ENCODE assay signal across 23 cellular contexts in genomic region chr1:208105756-208106155, GRCh38.
DNase-seq lines count a peak whose midpoint lies in the region; TF ChIP-seq lines count a peak whose summit lies in the region.
"Had no signal": no experiment of that assay in that cellular context is flagged by ENCODE, and none has a peak within 500 bp of the region (broad histone marks: within the 10 kb centered on the region; RNA-seq: fewer than 3 reads in every experiment).

No MANE protein-coding gene starts in this region.

- no peak overlapping the region for H3K4me2 ChIP-seq in MM.1S (ENCODE audit: low read depth, low read length)
- H3K4me2 ChIP-seq: smooth muscle cell had no signal

- DNase-seq in COLO829 (ENCODE audit: low spot score), result peak; percentile 88
- DNase-seq in caudate nucleus (lab: John Stamatoyannopoulos, UW), result peak in 57 of 61 donors; percentile 30 to 88 (median 74)
- DNase-seq in posterior vena cava (ENCODE audit: low spot score), result peak; percentile 29
- DNase-seq in MM.1S, result no peak
- DNase-seq in activated CD4-positive, alpha-beta T cell treated with anti-CD3 and anti-CD28 coated beads, Interleukin-2, amount 50 U/mL, for 48 hours, result no peak
- no peak for DNase-seq in KBM-7
- DNase-seq in RKO (ENCODE audit: low spot score), result no peak
- DNase-seq: activated CD4-positive, alpha-beta T cell treated with anti-CD3 and anti-CD28 coated beads for 36 hours; activated naive CD4-positive, alpha-beta T cell treated with anti-CD3 and anti-CD28 coated beads, Interleukin-2, amount 10 ng/mL, durations not matched to agents 7 days and 5 days; BE2C; COR-L47; DMS79 treated with DMSO at 0.1 percent for 48 hours; KG1; NCI-H1436 treated with DMSO at 0.1 percent for 48 hours; NCI-H510A treated with DMSO at 0.1 percent for 48 hours; nephron progenitor cell; Peyer's patch; stimulated activated CD4-positive, alpha-beta T cell treated with anti-CD3 and anti-CD28 coated beads, Interleukin-2, amount 100 ng/mL, for 24 hours; T-helper 17 cell had no signal

- no peaks in the 10 kb centered on the region for H3K4me1 ChIP-seq in MM.1S (ENCODE audit: low read length)
- H3K4me1 ChIP-seq: ascending aorta, prostate gland had no signal

- no peak overlapping the region for H2AFZ ChIP-seq in MM.1S (ENCODE audit: low read length)

- H3K27me3 ChIP-seq in layer of hippocampus (ENCODE audit: control insufficient read depth, insufficient read depth, low read length) (no peaks in the 10 kb centered on the region), MM.1S (replicated peaks; ENCODE audit: insufficient read depth, low read length) (no peaks in the 10 kb centered on the region)
- H3K27me3 ChIP-seq: ascending aorta, BE2C, Peyer's patch had no signal

- no peak for TF ChIP-seq CTCF in MM.1S (IDR thresholded peaks at IDR 0.05; ENCODE audit: low read length)

- intact Hi-C loops in posterior vena cava (cut with DNase I), result no loop called here

- H4K20me1 ChIP-seq in MM.1S (ENCODE audit: insufficient read depth, low read length), result no peaks in the 10 kb centered on the region

- no peaks in the 10 kb centered on the region for H3F3A ChIP-seq in MM.1S (ENCODE audit: insufficient read depth, low read length)

- no peaks in the 10 kb centered on the region for H3K9me3 ChIP-seq in MM.1S (replicated peaks; ENCODE audit: insufficient read depth, low read length)
- H3K9me3 ChIP-seq: ascending aorta, BE2C, Peyer's patch, prostate gland had no signal

- no peaks in the 10 kb centered on the region for H3K79me2 ChIP-seq in MM.1S (ENCODE audit: low read length)

- H3K27ac ChIP-seq in caudate nucleus (ENCODE audit: low read depth, low read length) (peak overlapping the region; percentile 85), layer of hippocampus (ENCODE audit: low read depth, low read length) (peak overlapping the region; percentile 65), MM.1S (ENCODE audit: low read length) (no peak overlapping the region)
- H3K27ac ChIP-seq: ascending aorta, Peyer's patch, prostate gland had no signal

- no peaks in the 10 kb centered on the region for H3K9me2 ChIP-seq in MM.1S (replicated peaks; ENCODE audit: insufficient read depth, low read length)

- no peaks in the 10 kb centered on the region for H3K36me3 ChIP-seq in MM.1S (replicated peaks; ENCODE audit: insufficient read depth, low read length)
- H3K36me3 ChIP-seq: Peyer's patch, prostate gland had no signal

- in situ Hi-C loops in KBM-7 (cut with MboI; ENCODE audit: low pct_unique_long_range_greater_than_20kb, low sequenced_read_pairs), result no loop called here

- H3K9ac ChIP-seq in MM.1S (ENCODE audit: low read length), result no peak overlapping the region

- no peak overlapping the region for H3K4me3 ChIP-seq in MM.1S (ENCODE audit: low read length)
- H3K4me3 ChIP-seq: ascending aorta, Peyer's patch, prostate gland, smooth muscle cell had no signal

Comparison
In these comparisons a context has a peak if more than half of its experiments do, and no peak if none do; other contexts are left out.
1. DNase-seq: peak in COLO829 (single experiment), caudate nucleus (57 of 61) and posterior vena cava (single experiment); none in MM.1S (single experiment), activated CD4-positive, alpha-beta T cell treated with anti-CD3 and anti-CD28 coated beads, Interleukin-2, amount 50 U/mL, for 48 hours (0 of 2), KBM-7 (single experiment) and RKO (single experiment).